1 cellular context compared by ENCODE assay signal in genomic region chr21:41929248-41929647, GRCh38.
TF ChIP-seq lines count a peak whose summit lies in the region.

No MANE protein-coding gene starts in this region.

TF ChIP-seq in IMR-90, 13 proteins besides CTCF, POLR2A, EP300 and RAD21:
- no peak for TF ChIP-seq MAFK (IDR thresholded peaks at IDR 0.05; ENCODE audit: low read depth, low read length)
- TF ChIP-seq RCOR1 (IDR thresholded peaks at IDR 0.05; ENCODE audit: insufficient replicate concordance, low read length) = no peak
- no peak for TF ChIP-seq BHLHE40 (IDR thresholded peaks at IDR 0.05; ENCODE audit: low read depth, low read length)
- TF ChIP-seq CEBPB (IDR thresholded peaks at IDR 0.05; ENCODE audit: low read depth, low read length) = no peak
- no peak for TF ChIP-seq RFX5 (IDR thresholded peaks at IDR 0.05; ENCODE audit: low read depth, low read length)
- TF ChIP-seq ELK1 (IDR thresholded peaks at IDR 0.05; ENCODE audit: borderline replicate concordance, low read depth, low read length) = no peak
- TF ChIP-seq FOS (IDR thresholded peaks at IDR 0.05; ENCODE audit: low read depth, low read length) = no peak
- TF ChIP-seq CHD1 (IDR thresholded peaks at IDR 0.05; ENCODE audit: low read depth, low read length) = no peak
- no peak for TF ChIP-seq MXI1 (IDR thresholded peaks at IDR 0.05; ENCODE audit: borderline replicate concordance, low read depth, low read length)
- no peak for TF ChIP-seq SMC3 (IDR thresholded peaks at IDR 0.05; ENCODE audit: low read depth, low read length)
- no peak for TF ChIP-seq USF2 (IDR thresholded peaks at IDR 0.05; ENCODE audit: low read depth, low read length)
- TF ChIP-seq NFE2L2 (IDR thresholded peaks at IDR 0.05; ENCODE audit: low read depth, low read length) = no peak
- no peak for TF ChIP-seq MAZ (IDR thresholded peaks at IDR 0.05; ENCODE audit: borderline replicate concordance, low read depth, low read length)
TF ChIP-seq in IMR-90: peak in this region for 0.
